8 cellular contexts compared by ENCODE assay signal in the genomic region with DNA sequence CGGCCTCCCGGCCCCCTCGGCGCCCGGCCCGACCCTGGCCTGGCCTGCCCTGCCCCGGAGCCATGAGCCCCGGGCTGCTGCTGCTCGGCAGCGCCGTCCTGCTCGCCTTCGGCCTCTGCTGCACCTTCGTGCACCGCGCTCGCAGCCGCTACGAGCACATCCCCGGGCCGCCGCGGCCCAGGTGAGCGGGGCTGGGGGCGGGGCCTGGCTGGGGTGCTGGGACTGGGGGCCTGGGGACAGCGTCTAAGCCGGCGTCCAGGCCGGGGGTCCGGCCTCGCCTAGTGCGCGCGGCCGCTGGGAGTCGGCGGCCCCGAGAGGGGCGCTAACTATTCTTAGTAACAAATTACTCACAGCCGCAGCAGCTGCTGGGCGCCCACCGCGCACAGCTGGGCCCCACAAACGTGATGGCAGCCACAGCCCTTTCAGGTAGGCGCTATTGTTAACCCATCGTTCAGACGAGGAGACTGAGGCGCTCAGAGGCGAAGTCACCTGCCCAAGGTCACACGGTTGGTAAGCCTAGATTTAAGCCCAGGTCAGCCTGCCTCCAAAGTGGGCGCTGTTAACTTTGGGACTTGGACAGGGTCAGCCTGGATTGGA. TPM values are rescaled to one million over a fixed set of nuclear protein-coding genes. Genes with fewer than 3 reads are reported as not detected.
DNase-seq lines count a peak whose midpoint lies in the region; ATAC-seq and TF ChIP-seq lines count a peak whose summit lies in the region.

No MANE protein-coding gene starts in this region.

- POLR2A ChIA-PET in activated CD4-positive, alpha-beta memory T cell treated with anti-CD3 and anti-CD28 coated beads for 36 hours (lab: Charles Lee) = interaction anchor here (0.9 to 1.2 kb wide), 4 partner anchors 18 to 691 kb away, joined by 3 to 8 read pairs (median 4); a partner anchor contains a TSS

- H3K4me3 Mint-ChIP-seq in activated CD8-positive, alpha-beta memory T cell treated with anti-CD3 and anti-CD28 coated beads, Interleukin-2, amount 10 ng/mL, durations not matched to agents 7 days and 5 days = no peak overlapping the region
- no peak overlapping the region for H3K4me3 Mint-ChIP-seq in activated CD4-positive, alpha-beta memory T cell treated with anti-CD3 and anti-CD28 coated beads for 36 hours

- no peaks in the 10 kb centered on the region for H3K36me3 ChIP-seq in muscle layer of colon (ENCODE audit: insufficient read depth, low read length)

- intact Hi-C loops in activated CD4-positive, alpha-beta memory T cell treated with anti-CD3 and anti-CD28 coated beads for 36 hours (cut with micrococcal nuclease) = loop anchor here (1.0 to 10.0 kb wide), 3 partner anchors 167 to 510 kb away; a partner anchor contains a TSS

- in situ Hi-C loops in astrocyte of the cerebellum (cut with HindIII; ENCODE audit: low sequenced_read_pairs) = no loop called here

- H3K4me1 ChIP-seq in muscle layer of colon (ENCODE audit: insufficient read depth, low read length) = peaks cover 10% of the 10 kb centered on the region

- H3K4me3 ChIP-seq in astrocyte of the cerebellum (ENCODE audit: low read depth, low read length) (peak overlapping the region; percentile 46), muscle layer of colon (ENCODE audit: low read depth in 1 of 2, low read length in 2 of 2) (peak overlapping the region; percentile 47 to 49)

- peaks cover 29% of the 10 kb centered on the region for H3K27me3 Mint-ChIP-seq in activated CD8-positive, alpha-beta memory T cell treated with anti-CD3 and anti-CD28 coated beads, Interleukin-2, amount 10 ng/mL, durations not matched to agents 7 days and 5 days
- H3K27me3 Mint-ChIP-seq in activated CD4-positive, alpha-beta memory T cell treated with anti-CD3 and anti-CD28 coated beads for 36 hours = peaks cover 9% of the 10 kb centered on the region

- H3K9me3 Mint-ChIP-seq in activated CD8-positive, alpha-beta memory T cell treated with anti-CD3 and anti-CD28 coated beads, Interleukin-2, amount 10 ng/mL, durations not matched to agents 7 days and 5 days (ENCODE audit: low read depth) = no peaks in the 10 kb centered on the region
- no peaks in the 10 kb centered on the region for H3K9me3 Mint-ChIP-seq in activated CD4-positive, alpha-beta memory T cell treated with anti-CD3 and anti-CD28 coated beads for 36 hours

- no peak overlapping the region for H3K27ac Mint-ChIP-seq in activated CD8-positive, alpha-beta memory T cell treated with anti-CD3 and anti-CD28 coated beads, Interleukin-2, amount 10 ng/mL, durations not matched to agents 7 days and 5 days
- H3K27ac Mint-ChIP-seq in activated CD4-positive, alpha-beta memory T cell treated with anti-CD3 and anti-CD28 coated beads for 36 hours = no peak overlapping the region

- no peak for TF ChIP-seq CTCF in astrocyte of the cerebellum (IDR thresholded peaks at IDR 0.05; ENCODE audit: low read depth, low read length, missing control alignments)

- H3K36me3 Mint-ChIP-seq in activated CD8-positive, alpha-beta memory T cell treated with anti-CD3 and anti-CD28 coated beads, Interleukin-2, amount 10 ng/mL, durations not matched to agents 7 days and 5 days = no peaks in the 10 kb centered on the region
- H3K36me3 Mint-ChIP-seq in activated CD4-positive, alpha-beta memory T cell treated with anti-CD3 and anti-CD28 coated beads for 36 hours = no peaks in the 10 kb centered on the region

- H3K9me3 ChIP-seq in muscle layer of colon (ENCODE audit: low read length) = no peaks in the 10 kb centered on the region

- CTCF ChIA-PET in activated CD8-positive, alpha-beta memory T cell treated with anti-CD3 and anti-CD28 coated beads, Interleukin-2, amount 10 ng/mL, durations not matched to agents 7 days and 5 days (lab: Charles Lee) = interaction anchor here (0.7 to 3.6 kb wide), 9 partner anchors 12 to 536 kb away, joined by 3 to 13 read pairs (median 3); a partner anchor contains a TSS
- CTCF ChIA-PET in activated CD4-positive, alpha-beta memory T cell treated with anti-CD3 and anti-CD28 coated beads for 36 hours (lab: Charles Lee) = interaction anchor here (0.6 to 1.5 kb wide), 8 partner anchors 11 to 202 kb away, joined by 3 to 6 read pairs (median 3); a partner anchor contains a TSS

- DNase-seq in activated CD8-positive, alpha-beta memory T cell treated with anti-CD3 and anti-CD28 coated beads, Interleukin-2, amount 10 ng/mL, durations not matched to agents 7 days and 5 days = peak; percentile 47
- DNase-seq in activated CD8-positive, alpha-beta memory T cell treated with anti-CD3 and anti-CD28 coated beads, Interleukin-2, amount 50 U/mL, for 4 hours = no peak
- DNase-seq in astrocyte of the cerebellum (ENCODE audit: low read depth) = no peak
- DNase-seq in activated CD4-positive, alpha-beta memory T cell treated with anti-CD3 and anti-CD28 coated beads for 36 hours = no peak
- DNase-seq in ureter (ENCODE audit: low spot score) = no peak
- no peak for DNase-seq in activated T-cell treated with anti-CD3 and anti-CD28 coated beads, Interleukin-2, amount 50 U/mL, for 48 hours

- H3K9ac ChIP-seq in muscle layer of colon (ENCODE audit: low read length) = no peak overlapping the region

- peaks cover 0 to 14% of the 10 kb centered on the region in 2 donors for H3K27me3 ChIP-seq in muscle layer of colon (ENCODE audit: control insufficient read depth in 1 of 2, insufficient read depth in 2 of 2, low read length in 2 of 2)

- H3K4me1 Mint-ChIP-seq in activated CD8-positive, alpha-beta memory T cell treated with anti-CD3 and anti-CD28 coated beads, Interleukin-2, amount 10 ng/mL, durations not matched to agents 7 days and 5 days = peaks cover 12% of the 10 kb centered on the region
- peaks cover 5% of the 10 kb centered on the region for H3K4me1 Mint-ChIP-seq in activated CD4-positive, alpha-beta memory T cell treated with anti-CD3 and anti-CD28 coated beads for 36 hours (ENCODE audit: low read depth)

- no peak for ATAC-seq in activated CD8-positive, alpha-beta memory T cell treated with anti-CD3 and anti-CD28 coated beads, Interleukin-2, amount 10 ng/mL, durations not matched to agents 7 days and 5 days
- peak; percentile 20 for ATAC-seq in HG03045 (IDR thresholded peaks at IDR 0.05; ENCODE audit: unreplicated experiment)

- peak overlapping the region; percentile 44 for H3K27ac ChIP-seq in muscle layer of colon (ENCODE audit: low read depth, low read length)

RNA-seq across cellular contexts. Expression of a gene that starts 0.4 kb away (rescaled TPM):
- total RNA-seq in activated CD8-positive, alpha-beta memory T cell treated with anti-CD3 and anti-CD28 coated beads, Interleukin-2, amount 10 ng/mL, durations not matched to agents 7 days and 5 days = under 1 TPM in 1 of 2 experiments, not detected in 1; 0.15 TPM
- under 1 TPM; 0.19 to 0.21 TPM for total RNA-seq in activated CD4-positive, alpha-beta memory T cell treated with anti-CD3 and anti-CD28 coated beads for 36 hours
- 2.2 TPM for total RNA-seq in ureter

RNA-seq across cellular contexts. Expression of a gene that starts 39.5 kb away (rescaled TPM):
- under 1 TPM in 1 of 2 experiments, not detected in 1; 0.09 TPM for total RNA-seq in activated CD8-positive, alpha-beta memory T cell treated with anti-CD3 and anti-CD28 coated beads, Interleukin-2, amount 10 ng/mL, durations not matched to agents 7 days and 5 days
- total RNA-seq in activated CD4-positive, alpha-beta memory T cell treated with anti-CD3 and anti-CD28 coated beads for 36 hours = under 1 TPM; 0.29 to 0.38 TPM
- 2.4 TPM for total RNA-seq in ureter
